Comparison of ENCODE assay signal across 13 cellular contexts in the genomic region with DNA sequence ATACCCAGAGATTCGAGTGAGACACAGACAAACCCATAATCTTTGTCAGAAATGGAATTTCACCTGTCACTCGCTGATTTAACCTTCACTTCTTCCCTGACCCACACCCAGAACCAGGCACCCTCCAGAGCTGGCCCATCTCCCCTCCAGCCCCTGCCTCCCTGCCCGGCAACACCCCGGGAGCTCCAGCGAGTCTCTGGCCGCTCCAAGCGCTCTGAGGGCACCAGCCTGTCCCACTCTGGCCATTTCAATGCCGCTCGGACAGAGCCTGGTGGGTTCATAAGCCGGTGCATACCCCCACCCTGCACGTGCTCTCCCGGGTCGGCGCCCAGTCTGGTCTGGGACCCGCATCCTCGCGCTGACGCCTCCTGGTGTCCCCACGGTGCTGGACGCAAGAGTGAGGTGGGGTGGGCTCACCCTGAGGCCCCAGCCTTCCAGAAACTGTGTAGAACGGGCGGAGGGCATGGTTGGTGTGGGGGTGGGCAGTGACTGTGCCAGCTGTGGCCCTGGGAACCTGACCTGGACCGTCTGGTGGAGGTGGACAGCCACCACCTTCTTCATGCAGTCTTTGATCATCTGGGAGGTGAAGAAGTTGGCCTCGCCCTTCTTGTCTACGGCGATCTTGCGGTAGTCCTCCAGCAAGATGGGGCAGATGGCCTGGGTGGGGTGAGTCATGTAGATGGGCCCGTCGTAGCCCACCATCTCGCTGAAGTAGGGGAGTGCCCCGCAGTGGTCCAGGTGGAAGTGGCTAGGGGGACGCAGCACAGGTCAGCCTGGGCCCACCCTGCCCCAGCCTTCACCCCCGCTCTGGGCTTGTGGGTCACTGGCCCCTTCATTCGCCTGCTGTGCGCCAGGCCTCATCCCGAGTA. TPM values are rescaled to one million over a fixed set of nuclear protein-coding genes. Genes with fewer than 3 reads are reported as not detected.
A peak's percentile ranks its signal among the peaks of the same experiment; 100 is the strongest.
DNase-seq lines count a peak whose midpoint lies in the region; ATAC-seq and TF ChIP-seq lines count a peak whose summit lies in the region.
"Had no signal": no experiment of that assay in that cellular context is flagged by ENCODE, and none has a peak within 500 bp of the region (broad histone marks: within the 10 kb centered on the region; RNA-seq: fewer than 3 reads in every experiment).

No MANE protein-coding gene starts in this region.

- intact Hi-C loops in left ventricle myocardium inferior (cut with micrococcal nuclease), result no loop called here
- intact Hi-C loops in Right ventricle myocardium inferior (cut with DNase I), result no loop called here

- H3K4me3 Mint-ChIP-seq in neural crest cell, result peak overlapping the region; percentile 70
- H3K4me3 Mint-ChIP-seq in effector memory CD8-positive, alpha-beta T cell, result no peak overlapping the region
- H3K4me3 Mint-ChIP-seq: activated T-helper 1 cell treated with anti-CD3 and anti-CD28 coated beads, Interleukin-12 subunit alpha, Interleukin-12 subunit beta, Interleukin-2, Interleukin-4 antibody, amounts not matched to agents 30 ng/mL and 10 ng/mL and 1 ng/mL, durations not matched to agents 14 hours and 24 hours and 36 hours had no signal

- no peaks in the 10 kb centered on the region for H3K27me3 Mint-ChIP-seq in neural crest cell (ENCODE audit: low read depth)
- no peaks in the 10 kb centered on the region for H3K27me3 Mint-ChIP-seq in effector memory CD8-positive, alpha-beta T cell

- H3K4me1 Mint-ChIP-seq in neural crest cell, result peaks cover 21% of the 10 kb centered on the region
- peaks cover 9 to 21% of the 10 kb centered on the region in 2 donors for H3K4me1 Mint-ChIP-seq in effector memory CD8-positive, alpha-beta T cell (ENCODE audit: low read depth in 2 of 2)

- no peak overlapping the region for H3K4me3 ChIP-seq in left ventricle myocardium inferior
- H3K4me3 ChIP-seq in effector memory CD4-positive, alpha-beta T cell (ENCODE audit: insufficient read depth, low read depth, low read length, poor library complexity, severe bottlenecking), result no peak overlapping the region
- H3K4me3 ChIP-seq: cardiac muscle cell, upper lobe of left lung had no signal

- ATAC-seq in Right ventricle myocardium inferior (no peak), HG03442 (IDR thresholded peaks at IDR 0.05; ENCODE audit: unreplicated experiment) (no peak)
- no peak for ATAC-seq in effector memory CD8-positive, alpha-beta T cell (replicated peaks)

- no peaks in the 10 kb centered on the region for H3K27me3 ChIP-seq in left ventricle myocardium inferior (ENCODE audit: low read depth)
- no peaks in the 10 kb centered on the region for H3K27me3 ChIP-seq in effector memory CD4-positive, alpha-beta T cell (replicated peaks; ENCODE audit: control insufficient read depth, insufficient read depth, low read length, poor library complexity, severe bottlenecking)
- H3K27me3 ChIP-seq: cardiac muscle cell, upper lobe of left lung had no signal

- H3K36me3 ChIP-seq in left ventricle myocardium inferior, result peaks cover 65% of the 10 kb centered on the region
- H3K36me3 ChIP-seq in effector memory CD4-positive, alpha-beta T cell (ENCODE audit: control insufficient read depth, insufficient read depth, low read length), result peaks cover 35% of the 10 kb centered on the region

- H3K9me3 Mint-ChIP-seq in neural crest cell, result no peaks in the 10 kb centered on the region
- no peaks in the 10 kb centered on the region for H3K9me3 Mint-ChIP-seq in effector memory CD8-positive, alpha-beta T cell
- H3K9me3 Mint-ChIP-seq: activated T-helper 1 cell treated with anti-CD3 and anti-CD28 coated beads, Interleukin-12 subunit alpha, Interleukin-12 subunit beta, Interleukin-2, Interleukin-4 antibody, amounts not matched to agents 30 ng/mL and 10 ng/mL and 1 ng/mL, durations not matched to agents 14 hours and 24 hours and 36 hours had no signal

- no peak for DNase-seq in left ventricle myocardium inferior
- no peak for DNase-seq in Right ventricle myocardium inferior (ENCODE audit: missing footprints)
- no peak for DNase-seq in neural crest cell (ENCODE audit: low read depth, low spot score)
- no peak for DNase-seq in effector memory CD8-positive, alpha-beta T cell
- no peak for DNase-seq in HPDE6-E6E7 (ENCODE audit: extremely low spot score)
- DNase-seq in effector memory CD4-positive, alpha-beta T cell, result no peak
- DNase-seq: NCI-H146 had no signal

- no peak for TF ChIP-seq CTCF in left ventricle myocardium inferior (IDR thresholded peaks at IDR 0.05; ENCODE audit: borderline replicate concordance)
- no peak for TF ChIP-seq CTCF in neural crest cell (conservative IDR thresholded peaks at IDR 0.05)

- H3K27ac ChIP-seq in left ventricle myocardium inferior (replicated peaks), result peak overlapping the region; percentile 81
- H3K27ac ChIP-seq in cingulate gyrus (ENCODE audit: low read depth, low read length), result peak overlapping the region; percentile 23
- H3K27ac ChIP-seq in effector memory CD4-positive, alpha-beta T cell (ENCODE audit: insufficient read depth, low read length, poor library complexity, severe bottlenecking), result no peak overlapping the region
- H3K27ac ChIP-seq: cardiac muscle cell had no signal

- peaks cover 2% of the 10 kb centered on the region for H3K36me3 Mint-ChIP-seq in neural crest cell (ENCODE audit: low read depth)
- peaks cover 41% of the 10 kb centered on the region for H3K36me3 Mint-ChIP-seq in effector memory CD8-positive, alpha-beta T cell (ENCODE audit: insufficient read depth)

- H3K4me1 ChIP-seq in left ventricle myocardium inferior, result peaks cover 62% of the 10 kb centered on the region
- H3K4me1 ChIP-seq in effector memory CD4-positive, alpha-beta T cell (ENCODE audit: control insufficient read depth, insufficient read depth, low read length, poor library complexity, severe bottlenecking), result peaks cover 16% of the 10 kb centered on the region

- no peaks in the 10 kb centered on the region for H3K9me3 ChIP-seq in left ventricle myocardium inferior (replicated peaks)
- H3K9me3 ChIP-seq in effector memory CD4-positive, alpha-beta T cell (ENCODE audit: control insufficient read depth, low read length), result no peaks in the 10 kb centered on the region
- H3K9me3 ChIP-seq: upper lobe of left lung had no signal

- no peak overlapping the region for H3K27ac Mint-ChIP-seq in neural crest cell (ENCODE audit: unreplicated experiment)
- peak overlapping the region in 1 of 2 donors; percentile 17 for H3K27ac Mint-ChIP-seq in effector memory CD8-positive, alpha-beta T cell
- H3K27ac Mint-ChIP-seq: activated T-helper 1 cell treated with anti-CD3 and anti-CD28 coated beads, Interleukin-12 subunit alpha, Interleukin-12 subunit beta, Interleukin-2, Interleukin-4 antibody, amounts not matched to agents 30 ng/mL and 10 ng/mL and 1 ng/mL, durations not matched to agents 14 hours and 24 hours and 36 hours had no signal

RNA-seq across cellular contexts. Expression of gene INTS11, which starts 5.4 kb away (rescaled TPM):
- total RNA-seq in left ventricle myocardium inferior (70.1 TPM), Right ventricle myocardium inferior (75.7 TPM), neural crest cell (137 and 160 TPM in 2 replicates)

RNA-seq across cellular contexts. Expression of gene CPTP, which starts 5.6 kb away (rescaled TPM):
- total RNA-seq in left ventricle myocardium inferior, result 99.2 TPM
- 119 TPM for total RNA-seq in Right ventricle myocardium inferior
- 18.9 and 19.8 TPM in 2 replicates for total RNA-seq in neural crest cell

RNA-seq across cellular contexts. Expression of gene PUSL1, which starts 10.6 kb away (rescaled TPM):
- total RNA-seq in left ventricle myocardium inferior (10.4 TPM), Right ventricle myocardium inferior (10.3 TPM), neural crest cell (26.3 and 27.9 TPM in 2 replicates)

RNA-seq across cellular contexts. Expression of gene ACAP3, which starts 11.3 kb away (rescaled TPM):
- total RNA-seq in left ventricle myocardium inferior (49.7 TPM), Right ventricle myocardium inferior (57.3 TPM), neural crest cell (111 and 124 TPM in 2 replicates)

RNA-seq across cellular contexts. Expression of gene TAS1R3, which starts 12.1 kb away (rescaled TPM):
- total RNA-seq in left ventricle myocardium inferior (0.93 TPM), Right ventricle myocardium inferior (0.51 TPM), neural crest cell (0.64 and 0.68 TPM in 2 replicates)
- total RNA-seq: SK-MEL-5 had no signal
